ENCODE assay signal across 11 cellular contexts in the genomic region with DNA sequence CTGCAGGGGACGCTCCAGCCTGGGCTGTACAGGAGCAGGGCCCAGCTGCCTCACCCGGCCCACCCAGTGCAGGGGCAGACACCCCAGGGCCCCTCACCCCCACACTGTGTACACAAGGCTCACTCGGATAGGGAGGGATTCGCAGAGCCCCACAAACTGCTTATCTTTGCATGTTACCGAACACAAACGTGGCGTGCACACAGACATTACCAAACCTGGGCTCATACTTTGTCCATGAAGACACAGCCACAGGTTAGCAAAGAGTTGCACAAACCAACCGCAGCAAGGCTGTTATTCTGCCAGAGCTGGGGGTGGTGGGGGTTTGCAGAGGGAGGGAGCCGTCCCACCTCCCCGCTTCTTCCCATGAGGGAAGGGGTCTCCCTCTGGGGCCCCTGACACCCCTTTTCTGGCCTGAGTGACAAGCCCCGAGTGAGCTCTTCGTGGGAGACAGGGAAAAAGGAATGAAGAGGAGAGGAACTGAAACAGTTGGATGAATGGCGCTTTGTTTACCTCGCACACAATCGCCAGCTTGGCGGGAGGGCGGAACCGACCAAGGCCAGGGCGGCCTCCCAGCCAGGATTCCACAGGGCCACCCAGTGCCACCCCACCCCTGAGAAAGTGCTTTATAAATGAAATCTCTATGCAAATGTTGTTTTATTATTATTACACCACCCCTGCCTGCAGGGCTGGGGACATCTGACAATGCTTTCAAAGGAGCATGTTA. TPM values are rescaled to one million over a fixed set of nuclear protein-coding genes. Genes with fewer than 3 reads are reported as not detected.
A peak's percentile ranks its signal among the peaks of the same experiment; 100 is the strongest.
DNase-seq lines count a peak whose midpoint lies in the region; ATAC-seq, FAIRE-seq and TF ChIP-seq lines count a peak whose summit lies in the region.
"Had no signal": no experiment of that assay in that cellular context is flagged by ENCODE, and none has a peak within 500 bp of the region (broad histone marks: within the 10 kb centered on the region; RNA-seq: fewer than 3 reads in every experiment).

No MANE protein-coding gene starts in this region.

- no peak for FAIRE-seq in GM12891 (lab: Jason Lieb, UNC)
- FAIRE-seq: endometrium had no signal

- H3K27ac ChIP-seq in foreskin keratinocyte: no peak overlapping the region

- H2AFZ ChIP-seq in neuron (ENCODE audit: low read depth, low read length): peak overlapping the region; percentile 76

- H3K4me1 ChIP-seq in NT2/D1 (ENCODE audit: insufficient read depth, insufficient read length): peaks cover 23% of the 10 kb centered on the region
- H3K4me1 ChIP-seq in foreskin keratinocyte: no peaks in the 10 kb centered on the region
- peaks cover 19% of the 10 kb centered on the region for H3K4me1 ChIP-seq in neuron (ENCODE audit: insufficient read depth, low read length)

- no peak overlapping the region for H3K27ac Mint-ChIP-seq in activated naive CD8-positive, alpha-beta T cell treated with anti-CD3 and anti-CD28 coated beads, Interleukin-2, amount 50 U/mL, for 24 hours
- H3K27ac Mint-ChIP-seq: CD8-positive, alpha-beta T cell had no signal

- ATAC-seq in foreskin keratinocyte (peak; percentile 12), GM18868 (IDR thresholded peaks at IDR 0.05; ENCODE audit: unreplicated experiment) (no peak)
- no peak for ATAC-seq in activated naive CD8-positive, alpha-beta T cell treated with anti-CD3 and anti-CD28 coated beads, Interleukin-2, amount 50 U/mL, for 24 hours
- ATAC-seq: CD8-positive, alpha-beta T cell had no signal

- no peaks in the 10 kb centered on the region for H3K9me3 Mint-ChIP-seq in activated naive CD8-positive, alpha-beta T cell treated with anti-CD3 and anti-CD28 coated beads, Interleukin-2, amount 50 U/mL, for 24 hours
- H3K9me3 Mint-ChIP-seq: CD8-positive, alpha-beta T cell had no signal

- no peak for TF ChIP-seq CTCF in foreskin keratinocyte (conservative IDR thresholded peaks at IDR 0.05)

- H3K9me3 ChIP-seq in NT2/D1 (ENCODE audit: insufficient read depth, low read length) (no peaks in the 10 kb centered on the region), neuron (ENCODE audit: low read length) (no peaks in the 10 kb centered on the region), MG63 (no peaks in the 10 kb centered on the region)

- no peaks in the 10 kb centered on the region for H3K36me3 ChIP-seq in NT2/D1 (ENCODE audit: insufficient read depth, insufficient read length, low read length)
- no peaks in the 10 kb centered on the region for H3K36me3 ChIP-seq in neuron (ENCODE audit: insufficient read depth, low read length)
- H3K36me3 ChIP-seq in MG63: no peaks in the 10 kb centered on the region

- no peak overlapping the region for H3K4me3 ChIP-seq in NT2/D1 (ENCODE audit: insufficient read length, low read depth)
- H3K4me3 ChIP-seq in neuron (ENCODE audit: low read length): no peak overlapping the region
- H3K4me3 ChIP-seq in MG63: no peak overlapping the region

- H3K4me1 Mint-ChIP-seq in activated naive CD8-positive, alpha-beta T cell treated with anti-CD3 and anti-CD28 coated beads, Interleukin-2, amount 50 U/mL, for 24 hours: no peaks in the 10 kb centered on the region

- H3K9ac ChIP-seq in NT2/D1 (ENCODE audit: insufficient read length, low read depth): peak overlapping the region; percentile 63

- H3K27me3 Mint-ChIP-seq in activated naive CD8-positive, alpha-beta T cell treated with anti-CD3 and anti-CD28 coated beads, Interleukin-2, amount 50 U/mL, for 24 hours: no peaks in the 10 kb centered on the region

- H3K36me3 Mint-ChIP-seq in activated naive CD8-positive, alpha-beta T cell treated with anti-CD3 and anti-CD28 coated beads, Interleukin-2, amount 50 U/mL, for 24 hours (ENCODE audit: low read depth): no peaks in the 10 kb centered on the region
- H3K36me3 Mint-ChIP-seq: CD8-positive, alpha-beta T cell had no signal

- DNase-seq in GM12891 (ENCODE audit: insufficient read length, low spot score): no peak
- DNase-seq in NT2/D1 (ENCODE audit: low read depth, low spot score): no peak
- no peak for DNase-seq in foreskin keratinocyte
- DNase-seq in activated naive CD8-positive, alpha-beta T cell treated with anti-CD3 and anti-CD28 coated beads, Interleukin-2, amount 50 U/mL, for 24 hours: no peak
- no peak for DNase-seq in MG63
- no peak for DNase-seq in islet precursor cell
- DNase-seq: CD8-positive, alpha-beta T cell had no signal

- H3K27me3 ChIP-seq in NT2/D1 (ENCODE audit: insufficient read depth, insufficient read length) (no peaks in the 10 kb centered on the region), foreskin keratinocyte (no peaks in the 10 kb centered on the region), neuron (ENCODE audit: insufficient read depth, low read length) (no peaks in the 10 kb centered on the region), MG63 (no peaks in the 10 kb centered on the region)

- TF ChIP-seq POLR2A in GM12891 (IDR thresholded peaks at IDR 0.05; ENCODE audit: low read depth, low read length): no peak

- H3K4me3 Mint-ChIP-seq in activated naive CD8-positive, alpha-beta T cell treated with anti-CD3 and anti-CD28 coated beads, Interleukin-2, amount 50 U/mL, for 24 hours: no peak overlapping the region
- H3K4me3 Mint-ChIP-seq: CD8-positive, alpha-beta T cell had no signal

TF ChIP-seq in GM12891, 5 proteins besides CTCF, POLR2A, EP300 and RAD21:
- TF ChIP-seq TAF1 (IDR thresholded peaks at IDR 0.05; ENCODE audit: low read depth, low read length): no peak
- no peak for TF ChIP-seq PAX5 (IDR thresholded peaks at IDR 0.05; ENCODE audit: insufficient read depth, low read length, severe bottlenecking)
- TF ChIP-seq SPI1 (IDR thresholded peaks at IDR 0.05; ENCODE audit: low read depth, low read length): 0 out of 2 replicates have a peak, but pooled peaks have one; percentile 6

RNA-seq across cellular contexts. Expression of a gene that starts 0.4 kb away (rescaled TPM):
- not detected for polyA plus RNA-seq in GM12891 (2012; ENCODE audit: low read depth, missing spikeins)
- not detected in 2 replicates for total RNA-seq in foreskin keratinocyte
- not detected in 2 replicates for polyA plus RNA-seq in foreskin keratinocyte
- total RNA-seq in MG63 (2014; rRNA removed; shearing (Covaris generic); ENCODE audit: low replicate concordance): not detected in 2 replicates
- total RNA-seq: CD8-positive, alpha-beta T cell had no signal
- polyA plus RNA-seq: neural cell had no signal

RNA-seq across cellular contexts. Expression of a gene that starts 49.7 kb away (rescaled TPM):
- polyA plus RNA-seq in GM12891 (2012; ENCODE audit: low read depth, missing spikeins): 1.1 TPM
- 18.7 and 20.3 TPM in 2 replicates for total RNA-seq in foreskin keratinocyte
- polyA plus RNA-seq in foreskin keratinocyte: 14.5 and 16.4 TPM in 2 replicates
- total RNA-seq in MG63 (2014; rRNA removed; shearing (Covaris generic); ENCODE audit: low replicate concordance): 37.7 and 52.4 TPM in 2 replicates
